ENCODE assay signal across 26 cellular contexts in genomic region chr11:17750817-17751165, GRCh38. TPM values are rescaled to one million over a fixed set of nuclear protein-coding genes. Genes with fewer than 3 reads are reported as not detected.
"Had no signal": no experiment of that assay in that cellular context is flagged by ENCODE, and none has a peak within 500 bp of the region (broad histone marks: within the 10 kb centered on the region; RNA-seq: fewer than 3 reads in every experiment).

No MANE protein-coding gene starts in this region.

- H3K27me3 ChIP-seq: MG63, Peyer's patch, SJCRH30 had no signal

- H3K36me3 ChIP-seq: MG63, Peyer's patch, SJCRH30 had no signal

- H3K4me3 ChIP-seq: MG63, Peyer's patch, SJCRH30 had no signal

- H3K4me1 ChIP-seq: Peyer's patch, SJCRH30 had no signal

- H3K27ac ChIP-seq: Peyer's patch, SJCRH30 had no signal

- ATAC-seq: PC-3, Right ventricle myocardium inferior, SK-N-SH treated with all-trans-retinoic acid at 6 μM for 48 hours had no signal

- H3K9me3 ChIP-seq: MG63, Peyer's patch, SJCRH30 had no signal

- DNase-seq: IMR-90, Karpas-422, KG1, MG63, NCI-H1092, NCI-H1105 treated with DMSO at 0.1 percent for 48 hours, NCI-H1417 treated with DMSO at 0.1 percent for 48 hours, NCI-H146, NCI-H1694 treated with DMSO at 0.1 percent for 48 hours, NCI-H1930, NCI-H2081, NCI-H2107, NCI-H2227 treated with DMSO at 0.1 percent for 48 hours, NCI-H510A, NCI-H524 treated with DMSO at 0.1 percent for 48 hours, NCI-H69, NCI-H774, PC-3, SHP77 treated with DMSO at 0.1 percent for 48 hours, SJCRH30 had no signal

RNA-seq across cellular contexts. Expression of gene KCNC1, which starts 16.2 kb away (rescaled TPM):
- total RNA-seq: HT-29, IMR-90, OCI-LY7, PC-3, Right ventricle myocardium inferior, RPMI7951 had no signal

RNA-seq across cellular contexts. Expression of gene MYOD1, which starts 31.4 kb away (rescaled TPM):
- total RNA-seq: HT-29, IMR-90, OCI-LY7, PC-3, Peyer's patch had no signal
- polyA plus RNA-seq: IMR-90 had no signal
